13 cellular contexts compared by ENCODE assay signal in the genomic region with DNA sequence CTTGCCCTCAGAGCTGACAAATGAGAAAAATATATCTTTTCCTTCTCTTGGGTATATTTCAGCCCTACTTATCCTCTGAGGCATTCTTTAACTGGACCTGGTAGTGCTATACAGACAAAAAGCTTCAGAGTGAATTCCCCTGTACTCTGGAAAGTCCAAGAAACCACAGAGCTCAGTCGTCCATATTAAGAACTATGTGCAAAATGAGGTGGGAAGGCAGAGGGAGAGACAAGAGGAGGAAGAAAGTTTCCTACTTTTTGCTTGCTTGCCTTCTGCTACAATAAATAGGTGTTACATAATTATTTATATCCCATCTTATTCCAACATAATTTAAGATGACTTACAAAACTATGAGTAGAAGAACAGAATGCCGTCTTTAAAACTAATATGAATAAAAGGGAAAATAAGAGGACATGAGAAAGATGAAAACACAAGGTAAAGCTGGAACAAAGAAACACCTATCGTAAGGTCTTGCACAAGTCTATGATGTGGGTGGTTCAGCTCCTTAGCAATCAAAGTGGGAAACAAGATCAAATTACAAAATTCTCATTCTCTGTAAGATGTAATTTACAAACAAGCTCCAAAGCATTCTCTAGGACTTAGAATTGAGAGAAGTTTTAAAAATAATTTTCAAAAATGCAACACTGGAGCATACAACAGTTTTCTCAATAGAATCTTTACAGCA.
DNase-seq lines count a peak whose midpoint lies in the region; TF ChIP-seq lines count a peak whose summit lies in the region.
"Had no signal": no experiment of that assay in that cellular context is flagged by ENCODE, and none has a peak within 500 bp of the region (broad histone marks: within the 10 kb centered on the region; RNA-seq: fewer than 3 reads in every experiment).

No MANE protein-coding gene starts in this region.

- no peaks in the 10 kb centered on the region for H3K9me3 ChIP-seq in spleen
- H3K9me3 ChIP-seq: ascending aorta had no signal

- no peak for TF ChIP-seq CTCF in spleen (IDR thresholded peaks at IDR 0.05 in 8 of 11, conservative IDR thresholded peaks at IDR 0.05 in 3 of 11)

- WGBS in spleen, 5 donors, result 52 to 67% (median 63%) methylated on average over 3 of the region's 3 CpGs

- H3K27me3 ChIP-seq in spleen (replicated peaks in 1 of 7), result no peaks in the 10 kb centered on the region
- H3K27me3 ChIP-seq: ascending aorta had no signal

- no peak for TF ChIP-seq POLR2A in spleen (IDR thresholded peaks at IDR 0.05)

- peak overlapping the region in 7 of 8 donors; percentile 6 to 90 (median 35) for H3K27ac ChIP-seq in spleen
- H3K27ac ChIP-seq: ascending aorta had no signal

- intact Hi-C loops in spleen (cut with DNase I; ENCODE audit: low total_unique reads), result no loop called here

- H3K4me1 ChIP-seq in spleen, result peaks cover 0 to 49% (median 32%) of the 10 kb centered on the region in 6 donors

- no peaks in the 10 kb centered on the region for H3K36me3 ChIP-seq in spleen
- H3K36me3 ChIP-seq: ascending aorta had no signal

- DNase-seq in NCI-H510A treated with DMSO at 0.1 percent for 48 hours (lab: John Stamatoyannopoulos, UW), result peak; percentile 23
- DNase-seq in NCI-H510A (lab: John Stamatoyannopoulos, UW), result no peak
- DNase-seq in amniotic epithelial cell (ENCODE audit: low read depth), result peak; percentile 17
- DNase-seq in iris pigment epithelial cell (ENCODE audit: low read depth), result peak; percentile 36
- no peak for DNase-seq in spleen
- no peak for DNase-seq in activated naive CD4-positive, alpha-beta T cell (lab: John Stamatoyannopoulos, UW)
- DNase-seq in 8988T, result no peak
- DNase-seq in AG08396 (ENCODE audit: low spot score), result no peak
- DNase-seq: activated B cell treated with CpG ODN at 0.5 μM for 24 hours; activated T-cell treated with anti-CD3 and anti-CD28 coated beads, Interleukin-2, amount 50 U/mL, for 4 hours; natural killer cell; NCI-H526 had no signal

- no peak overlapping the region for H3K4me3 ChIP-seq in spleen
- H3K4me3 ChIP-seq: ascending aorta had no signal

Comparison
In these comparisons a context has a peak if more than half of its experiments do, and no peak if none do; other contexts are left out.
1. DNase-seq: peak in NCI-H510A treated with DMSO at 0.1 percent for 48 hours (single experiment), amniotic epithelial cell (single experiment) and iris pigment epithelial cell (single experiment); none in NCI-H510A (single experiment), spleen (single experiment), activated naive CD4-positive, alpha-beta T cell (0 of 4), 8988T (single experiment) and AG08396 (single experiment).